Comparison of ENCODE assay signal across 10 cellular contexts in the genomic region with DNA sequence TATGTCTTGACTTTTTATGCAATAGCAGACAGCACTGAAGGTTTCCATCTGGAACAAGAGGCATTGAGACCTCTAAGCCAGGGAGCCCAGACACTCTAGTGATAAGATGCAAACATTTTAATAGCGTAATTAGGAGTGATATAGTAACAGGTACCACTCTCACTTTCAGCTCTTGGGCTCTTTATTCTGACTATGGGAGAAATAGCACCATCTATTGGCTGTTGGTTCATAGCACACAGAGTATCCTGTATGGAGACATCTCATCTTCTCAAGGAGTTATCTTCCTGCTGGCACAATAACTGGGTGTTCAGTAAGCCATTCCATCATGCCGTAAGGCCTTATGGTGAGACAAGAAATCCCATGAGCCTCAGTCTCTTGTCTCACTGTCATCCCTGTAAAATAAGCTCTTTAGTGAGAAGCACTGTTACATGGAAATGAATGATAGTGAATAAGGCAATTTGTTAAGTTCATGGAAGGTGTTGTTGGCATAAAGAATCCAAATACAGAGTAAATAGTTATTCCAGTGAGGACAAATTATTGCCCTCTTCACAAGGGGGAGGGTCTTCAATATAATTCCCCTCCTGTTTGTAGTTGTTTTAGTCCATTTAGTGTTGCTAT. TPM values are rescaled to one million over a fixed set of nuclear protein-coding genes. Genes with fewer than 3 reads are reported as not detected.
DNase-seq lines count a peak whose midpoint lies in the region; ATAC-seq and TF ChIP-seq lines count a peak whose summit lies in the region.
"Had no signal": no experiment of that assay in that cellular context is flagged by ENCODE, and none has a peak within 500 bp of the region (broad histone marks: within the 10 kb centered on the region; RNA-seq: fewer than 3 reads in every experiment).

No MANE protein-coding gene starts in this region.

- TF ChIP-seq CTCF in WI38 (IDR thresholded peaks at IDR 0.05; ENCODE audit: low read depth, low read length): peak; percentile 47; the same call in 1 of the 2 replicates
- peak; percentile 47 for TF ChIP-seq CTCF in kidney epithelial cell (IDR thresholded peaks at IDR 0.05; ENCODE audit: insufficient read depth, low read length, poor library complexity, severe bottlenecking)
- peak in 3 of 6 experiments; percentile 51 to 58 (median 53) for TF ChIP-seq CTCF in thyroid gland (IDR thresholded peaks at IDR 0.05)

- peaks cover 6% of the 10 kb centered on the region; the same call in 1 of the 2 replicates for H3K36me3 ChIP-seq in Karpas-422 (ENCODE audit: insufficient read depth, low read length)
- H3K36me3 ChIP-seq in kidney epithelial cell (ENCODE audit: control insufficient read depth, insufficient read depth, low read length): peaks cover 2% of the 10 kb centered on the region
- H3K36me3 ChIP-seq in aorta (ENCODE audit: control insufficient read depth in 1 of 2, insufficient read depth in 2 of 2, low read length in 1 of 2): peaks cover 3 to 9% of the 10 kb centered on the region in 2 donors
- no peaks in the 10 kb centered on the region for H3K36me3 ChIP-seq in thyroid gland

- H3K4me2 ChIP-seq in Karpas-422 (ENCODE audit: low read depth, low read length, poor library complexity, severe bottlenecking): no peak overlapping the region

- H3K27me3 ChIP-seq in Karpas-422 (ENCODE audit: low read length): no peaks in the 10 kb centered on the region
- H3K27me3 ChIP-seq in kidney epithelial cell (ENCODE audit: control insufficient read depth, insufficient read depth, low read length): no peaks in the 10 kb centered on the region
- H3K27me3 ChIP-seq in aorta (ENCODE audit: control insufficient read depth in 1 of 2, insufficient read depth in 2 of 2, low read length in 1 of 2): peaks cover 0 to 1% of the 10 kb centered on the region in 2 donors
- no peaks in the 10 kb centered on the region for H3K27me3 ChIP-seq in thyroid gland
- H3K27me3 ChIP-seq: SJSA1 had no signal

- H3K9me3 ChIP-seq in Karpas-422 (ENCODE audit: low read length) (no peaks in the 10 kb centered on the region), aorta (ENCODE audit: control insufficient read depth, low read length) (no peaks in the 10 kb centered on the region), thyroid gland (no peaks in the 10 kb centered on the region)
- H3K9me3 ChIP-seq: SJSA1 had no signal

- H3K79me2 ChIP-seq in Karpas-422 (ENCODE audit: low read length): no peaks in the 10 kb centered on the region

- H4K20me1 ChIP-seq in Karpas-422 (ENCODE audit: insufficient read depth, low read depth, low read length): peaks cover 4% of the 10 kb centered on the region

- H3K4me3 ChIP-seq in Karpas-422 (ENCODE audit: low read length) (no peak overlapping the region), WI38 (ENCODE audit: low read depth, low read length) (no peak overlapping the region), kidney epithelial cell (ENCODE audit: low read depth, low read length) (no peak overlapping the region), aorta (ENCODE audit: low read length in 2 of 2) (no peak overlapping the region), thyroid gland (replicated peaks in 1 of 3) (no peak overlapping the region)
- H3K4me3 ChIP-seq: SJSA1 had no signal

- no peak overlapping the region for H3K27ac ChIP-seq in Karpas-422 (ENCODE audit: low read length)
- H3K27ac ChIP-seq in aorta (ENCODE audit: low read depth in 1 of 2, low read length in 2 of 2): no peak overlapping the region
- H3K27ac ChIP-seq in thyroid gland: no peak overlapping the region
- H3K27ac ChIP-seq: SJSA1 had no signal

- intact Hi-C loops in aorta (cut with DNase I) (no loop called here), thyroid gland (cut with DNase I) (loop anchor here (10.0 kb wide), 1 partner anchor 136 kb away; no protein-coding TSS in a partner anchor)

- H3K9me2 ChIP-seq in Karpas-422 (replicated peaks; ENCODE audit: insufficient read depth, low read length): no peaks in the 10 kb centered on the region

- no peak for TF ChIP-seq POLR2A in thyroid gland (IDR thresholded peaks at IDR 0.05)

- DNase-seq in COLO829 (ENCODE audit: low spot score) (peak; percentile 58), Karpas-422 (peak; percentile 78), kidney epithelial cell (ENCODE audit: low read depth) (no peak), aorta (no peak), thyroid gland (no peak)
- no peak for DNase-seq in NK-92 treated with Interleukin-12 subunit alpha and Interleukin-12 subunit beta, amount 100 ng/mL, for 24 hours (lab: John Stamatoyannopoulos, UW)
- DNase-seq: left cardiac atrium had no signal

- no peak overlapping the region for H2AFZ ChIP-seq in Karpas-422 (ENCODE audit: low read length)

- H3K9ac ChIP-seq in Karpas-422 (ENCODE audit: low read length): no peak overlapping the region

- 95 to 97% methylated on average over 2 of the region's 2 CpGs for WGBS in aorta, 2 donors
- 95 to 100% methylated on average over 2 of the region's 2 CpGs for WGBS in thyroid gland, 2 donors

- H3K4me1 ChIP-seq in Karpas-422 (ENCODE audit: low read length) (no peaks in the 10 kb centered on the region), aorta (ENCODE audit: control insufficient read depth in 1 of 2, insufficient read depth in 2 of 2, low read length in 2 of 2) (peaks cover 7 to 13% of the 10 kb centered on the region in 2 donors), thyroid gland (no peaks in the 10 kb centered on the region)

- ATAC-seq in GM18870 (IDR thresholded peaks at IDR 0.05; ENCODE audit: unreplicated experiment) (peak; percentile 49), aorta (ENCODE audit: low FRiP score) (no peak)

RNA-seq across cellular contexts. Expression of a gene that starts 48.3 kb away (rescaled TPM):
- total RNA-seq in Karpas-422 (2014; rRNA removed; shearing (Covaris generic); ENCODE audit: low replicate concordance): 16.5 and 19.7 TPM in 2 replicates
- total RNA-seq in kidney epithelial cell: 6.6 and 11.5 TPM in 2 replicates
- total RNA-seq in aorta: 10 to 100 TPM; 14.8 to 19.7 TPM
- 10 to 100 TPM; 17.8 to 18.9 TPM for polyA plus RNA-seq in aorta
- total RNA-seq in thyroid gland: 10 to 100 TPM in 3 of 4 donors, 1 to 10 TPM in 1; 9.3 to 26.7 (median 19.2) TPM

Comparison
In these comparisons a context has a peak if more than half of its experiments do, and no peak if none do; other contexts are left out.
1. DNase-seq: peak in COLO829 (single experiment) and Karpas-422 (single experiment); none in kidney epithelial cell (single experiment), aorta (0 of 2), thyroid gland (0 of 2) and NK-92 treated with Interleukin-12 subunit alpha and Interleukin-12 subunit beta, amount 100 ng/mL, for 24 hours (single experiment).